Comparison of ENCODE assay signal across 15 cellular contexts in genomic region chrX:109954955-109955354, GRCh38. TPM values are rescaled to one million over a fixed set of nuclear protein-coding genes. Genes with fewer than 3 reads are reported as not detected.
A peak's percentile ranks its signal among the peaks of the same experiment; 100 is the strongest.
DNase-seq lines count a peak whose midpoint lies in the region; TF ChIP-seq lines count a peak whose summit lies in the region.
"Had no signal": no experiment of that assay in that cellular context is flagged by ENCODE, and none has a peak within 500 bp of the region (broad histone marks: within the 10 kb centered on the region; RNA-seq: fewer than 3 reads in every experiment).

No MANE protein-coding gene starts in this region.

- no peaks in the 10 kb centered on the region for H3F3A ChIP-seq in SK-N-SH (replicated peaks; ENCODE audit: insufficient read depth)

- CTCF ChIA-PET in MCF 10A (lab: Yijun Ruan, JAX) (interaction anchor here (0.6 to 1.7 kb wide), 3 partner anchors 36 to 454 kb away, joined by 3 to 5 read pairs (median 4); no protein-coding TSS in a partner anchor), SK-N-SH (lab: Yijun Ruan, JAX) (no interaction called here)

- BruUV-seq in MCF 10A (replicated peaks; lab: Mats Ljungman, UMichigan): no TSS peak

- H3K36me3 ChIP-seq in breast epithelium (no peaks in the 10 kb centered on the region), SK-N-SH (replicated peaks in 1 of 2; ENCODE audit: control insufficient read depth in 1 of 2, insufficient read depth in 2 of 2, low read length in 1 of 2) (no peaks in the 10 kb centered on the region)
- H3K36me3 ChIP-seq: BLaER1 had no signal

- H3K4me1 Mint-ChIP-seq in MCF 10A (ENCODE audit: insufficient read depth, unreplicated experiment): peaks cover 17% of the 10 kb centered on the region

- TF ChIP-seq POLR2A in breast epithelium (IDR thresholded peaks at IDR 0.05): no peak

- H3K9me3 ChIP-seq in breast epithelium (no peaks in the 10 kb centered on the region), SK-N-SH (no peaks in the 10 kb centered on the region)
- H3K9me3 ChIP-seq: BLaER1 had no signal

- H3K27ac ChIP-seq in breast epithelium (no peak overlapping the region), SK-N-SH (ENCODE audit: low read depth in 2 of 2, low read length in 1 of 2) (peak overlapping the region in 1 of 2 experiments; percentile 30; a peak in 1 of 4 replicates)
- H3K27ac ChIP-seq: 22Rv1, BLaER1 had no signal

- H3K36me3 Mint-ChIP-seq in MCF 10A (ENCODE audit: insufficient read depth, unreplicated experiment): no peaks in the 10 kb centered on the region
- H3K36me3 Mint-ChIP-seq: CD8-positive, alpha-beta memory T cell had no signal

- TF ChIP-seq RAD21 in SK-N-SH (IDR thresholded peaks at IDR 0.05; ENCODE audit: low read length): no peak

- no peaks in the 10 kb centered on the region for H3K4me1 ChIP-seq in breast epithelium
- H3K4me1 ChIP-seq in SK-N-SH (ENCODE audit: control insufficient read depth in 1 of 2, insufficient read depth in 2 of 2, low read depth in 1 of 2, low read length in 1 of 2): no peaks in the 10 kb centered on the region
- H3K4me1 ChIP-seq: BLaER1 had no signal

- no peaks in the 10 kb centered on the region for H3K79me2 ChIP-seq in SK-N-SH (ENCODE audit: insufficient read depth)

- H3K4me2 ChIP-seq in SK-N-SH: no peak overlapping the region
- H3K4me2 ChIP-seq: BLaER1 had no signal

- H3K27ac Mint-ChIP-seq in MCF 10A (ENCODE audit: low read depth, unreplicated experiment): peak overlapping the region; percentile 49

- H3K4me3 ChIP-seq in breast epithelium (no peak overlapping the region), epithelial cell of esophagus (ENCODE audit: low read length) (no peak overlapping the region), SK-N-SH (ENCODE audit: low read depth in 2 of 2, low read length in 1 of 2) (no peak overlapping the region)
- H3K4me3 ChIP-seq: BLaER1, GM12878, K562 had no signal

- no peak for TF ChIP-seq CTCF in MCF 10A (IDR thresholded peaks at IDR 0.05; ENCODE audit: unreplicated experiment)
- TF ChIP-seq CTCF in breast epithelium (IDR thresholded peaks at IDR 0.05): no peak
- no peak for TF ChIP-seq CTCF in epithelial cell of esophagus (IDR thresholded peaks at IDR 0.05; ENCODE audit: insufficient read depth, low read depth, low read length, missing control alignments)
- no peak for TF ChIP-seq CTCF in SK-N-SH (IDR thresholded peaks at IDR 0.05)

- H2AFZ ChIP-seq in SK-N-SH (ENCODE audit: low read depth): no peak overlapping the region

- H3K9ac ChIP-seq in SK-N-SH: no peak overlapping the region
- H3K9ac ChIP-seq: BLaER1 had no signal

- H3K9me3 Mint-ChIP-seq in MCF 10A (ENCODE audit: unreplicated experiment): no peaks in the 10 kb centered on the region
- H3K9me3 Mint-ChIP-seq: CD8-positive, alpha-beta memory T cell had no signal

- H3K27me3 Mint-ChIP-seq in MCF 10A (ENCODE audit: insufficient read depth, unreplicated experiment): peaks cover 64% of the 10 kb centered on the region
- H3K27me3 Mint-ChIP-seq: CD8-positive, alpha-beta memory T cell had no signal

- no peak overlapping the region for H3K4me3 Mint-ChIP-seq in MCF 10A (ENCODE audit: unreplicated experiment)
- H3K4me3 Mint-ChIP-seq: CD8-positive, alpha-beta memory T cell had no signal

- no peaks in the 10 kb centered on the region for H3K9me2 ChIP-seq in SK-N-SH

- TF ChIP-seq EP300 in SK-N-SH (IDR thresholded peaks at IDR 0.05; ENCODE audit: borderline replicate concordance in 1 of 2, low read depth in 1 of 2, low read length in 1 of 2): no peak

- 46% methylated on average over 1 of the region's 1 CpG for WGBS in SK-N-SH (ENCODE audit: low lambda C conversion rate)

- H4K20me1 ChIP-seq in SK-N-SH (ENCODE audit: insufficient read depth): no peaks in the 10 kb centered on the region
- H4K20me1 ChIP-seq: BLaER1 had no signal

- DNase-seq in MCF 10A (ENCODE audit: unreplicated experiment) (peak; percentile 16), breast epithelium (ENCODE audit: low spot score in 2 of 2) (no peak), amniotic epithelial cell (ENCODE audit: low read depth) (peak; percentile 58), epithelial cell of esophagus (ENCODE audit: low read depth) (peak; percentile 6), SK-N-SH (no peak), hypothalamus (lab: John Stamatoyannopoulos, UW) (no peak), cerebellum (ENCODE audit: low spot score) (no peak)
- DNase-seq: AML-193; CD8-positive, alpha-beta memory T cell; DMS53; GOT3 had no signal

- POLR2A ChIA-PET in MCF 10A (lab: Yijun Ruan, JAX) (interaction anchor here (0.5 to 3.0 kb wide), 9 partner anchors 7 to 240 kb away, joined by 3 to 16 read pairs (median 5); partner anchors contain the start of gene TMEM164), SK-N-SH (lab: Yijun Ruan, JAX) (no interaction called here)

- intact Hi-C loops in MCF 10A (cut with micrococcal nuclease): no loop called here
- intact Hi-C loops in breast epithelium (cut with DNase I; ENCODE audit: low total_unique reads): no loop called here

- H3K27me3 ChIP-seq in breast epithelium: peaks cover 0 to 39% of the 10 kb centered on the region in 2 donors
- no peaks in the 10 kb centered on the region for H3K27me3 ChIP-seq in SK-N-SH (ENCODE audit: insufficient read depth)

TF ChIP-seq in SK-N-SH, 30 proteins besides CTCF, POLR2A, EP300 and RAD21:
- TF ChIP-seq REST (IDR thresholded peaks at IDR 0.05; ENCODE audit: low read depth, low read length) (no peak), RCOR1 (IDR thresholded peaks at IDR 0.05; ENCODE audit: low read length) (no peak)

RNA-seq across cellular contexts. Expression of gene TMEM164, which starts 48.0 kb away (rescaled TPM):
- total RNA-seq in MCF 10A (2022) (39.2 and 39.4 TPM in 2 replicates), breast epithelium (10 to 100 TPM; 35.7 to 58.7 (median 56.5) TPM), cerebellum (22.0 TPM)
- 10.8 and 11.9 TPM in 2 replicates for polyA plus RNA-seq in SK-N-SH (2012; rRNA removed)
- 7.6 and 10.1 TPM in 2 replicates for polyA plus RNA-seq in SK-N-SH (2012; cell fraction: cytosol; rRNA removed)
- polyA plus RNA-seq in SK-N-SH (2012; cell fraction: nucleus; rRNA removed): 12.5 and 17.0 TPM in 2 replicates

Comparison
In these comparisons a context has a peak if more than half of its experiments do, and no peak if none do; other contexts are left out.
1. DNase-seq: peak in MCF 10A (single experiment), amniotic epithelial cell (single experiment) and epithelial cell of esophagus (single experiment); none in breast epithelium (0 of 2), SK-N-SH (single experiment), hypothalamus (0 of 51) and cerebellum (single experiment).